8 cellular contexts compared by ENCODE assay signal in the genomic region with DNA sequence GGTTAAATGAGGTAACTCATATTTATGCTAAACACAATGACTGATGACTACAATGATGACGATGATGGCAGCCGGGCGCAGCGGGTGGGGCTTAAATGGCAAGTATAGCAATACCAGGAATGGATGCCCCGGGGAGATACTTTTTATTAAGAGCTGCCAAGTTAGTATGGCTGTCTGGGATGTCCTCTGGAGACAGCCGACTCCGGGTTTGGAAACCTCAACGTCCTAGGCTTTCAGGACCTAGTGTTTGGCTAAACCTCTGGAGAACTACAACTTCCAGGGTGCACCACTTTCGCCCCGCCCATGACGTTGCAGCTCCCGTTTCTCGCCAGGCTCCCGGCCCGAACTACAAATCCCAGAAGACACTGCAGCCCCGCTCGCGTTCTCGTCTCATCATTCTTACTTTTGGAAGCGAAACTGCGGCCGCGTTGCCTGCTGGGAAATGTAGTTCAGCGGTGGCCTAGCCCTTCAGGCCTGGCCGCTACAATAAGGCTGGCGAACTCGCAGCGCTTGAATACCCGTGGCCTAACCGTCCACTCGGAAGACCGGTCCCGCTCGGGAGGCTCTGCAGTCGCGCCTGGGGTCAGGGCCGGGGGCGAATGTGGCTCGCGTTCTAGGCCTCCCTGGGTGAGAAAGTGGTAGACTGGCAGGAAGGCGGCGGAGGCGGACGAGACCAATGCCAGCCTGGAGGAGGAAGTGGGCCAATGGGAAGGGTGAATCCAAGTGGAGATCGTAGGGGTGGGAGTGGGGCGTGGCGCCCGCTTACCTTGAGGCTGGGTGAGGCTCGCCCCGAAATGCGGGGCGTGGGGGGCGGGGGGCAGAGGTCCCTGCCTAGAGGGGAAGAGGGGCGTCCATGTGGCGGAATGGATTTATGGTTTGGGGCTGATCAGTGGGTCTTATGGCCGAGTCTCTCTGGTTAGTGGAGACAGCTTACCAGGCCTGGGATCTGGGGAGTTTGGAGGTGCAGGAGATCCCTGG. TPM values are rescaled to one million over a fixed set of nuclear protein-coding genes. Genes with fewer than 3 reads are reported as not detected.
DNase-seq lines count a peak whose midpoint lies in the region; ATAC-seq and TF ChIP-seq lines count a peak whose summit lies in the region.

A gene (plus strand): TSS at position 463 of the 978 bp plus-strand sequence. CDS start 2,221 bp downstream, outside the sequence.

- H3K18ac ChIP-seq in IMR-90 (ENCODE audit: low read depth, low read length): peak within 1 kb of the TSS; percentile 90

- in situ Hi-C loops in IMR-90 (cut with MboI; ENCODE audit: low sequenced_read_pairs): loop anchor here (25.0 kb wide), 1 partner anchor 200 kb away; no protein-coding TSS in a partner anchor

- TF ChIP-seq RAD21 in IMR-90 (IDR thresholded peaks at IDR 0.05; ENCODE audit: low read length): no peak

- 2% methylated on average over 11 of the region's 56 CpGs; no CpG with 5 or more reads in 1 of the 2 experiments for WGBS in IMR-90 (ENCODE audit: extremely low coverage in 2 of 2, insufficient read length in 1 of 2), 2 experiments

- H3K14ac ChIP-seq in IMR-90 (replicated peaks; ENCODE audit: low read depth, low read length): peak within 1 kb of the TSS; percentile 98

- no peak; the same call in 1 of the 2 replicates for TF ChIP-seq POLR2A in IMR-90 (IDR thresholded peaks at IDR 0.05; ENCODE audit: low read depth, low read length)

- H2BK120ac ChIP-seq in IMR-90 (ENCODE audit: low read depth, low read length): peak within 1 kb of the TSS; percentile 97

- no peak for TF ChIP-seq CTCF in IMR-90 (conservative IDR thresholded peaks at IDR 0.05; ENCODE audit: low read depth, low read length)

- H3K36me3 ChIP-seq in IMR-90 (ENCODE audit: control insufficient read depth, insufficient read depth, low read length): peaks cover 19% of the 10 kb centered on the region

- peak; percentile 91 for ATAC-seq in GM21528 (IDR thresholded peaks at IDR 0.05; ENCODE audit: low FRiP score, unreplicated experiment)
- peak; percentile 96 for ATAC-seq in IMR-90 (ENCODE audit: low read depth)

- peaks cover 6% of the 10 kb centered on the region; the same call in 1 of the 2 replicates for H3K9me1 ChIP-seq in IMR-90 (ENCODE audit: insufficient read depth, low read length)

- peak within 1 kb of the TSS; percentile 98 for H3K9ac ChIP-seq in IMR-90 (ENCODE audit: low read depth, low read length)

- peaks cover 13 to 28% of the 10 kb centered on the region in 2 experiments for H3K79me1 ChIP-seq in IMR-90 (ENCODE audit: low read depth in 1 of 2, low read length in 2 of 2)

- BruUV-seq in IMR-90 (replicated peaks; lab: Mats Ljungman, UMichigan): no TSS peak

- H3K9me3 ChIP-seq in IMR-90 (ENCODE audit: control insufficient read depth, insufficient read depth, low read length): no peaks in the 10 kb centered on the region

- H3K27me3 ChIP-seq in IMR-90 (ENCODE audit: control insufficient read depth, insufficient read depth, low read length): no peaks in the 10 kb centered on the region

- H3K4ac ChIP-seq in IMR-90 (ENCODE audit: low read depth, low read length): peak within 1 kb of the TSS; percentile 98

- H2AK5ac ChIP-seq in IMR-90 (ENCODE audit: low read depth, low read length): peak within 1 kb of the TSS; percentile 85

- intact Hi-C loops in IMR-90 (cut with micrococcal nuclease): loop anchor here (1.0 kb wide), 1 partner anchor 40 kb away; a partner anchor contains a TSS

- peak within 1 kb of the TSS; percentile 96 for H4K5ac ChIP-seq in IMR-90 (ENCODE audit: low read depth, low read length)

- no peaks in the 10 kb centered on the region for H4K20me1 ChIP-seq in IMR-90 (ENCODE audit: insufficient read depth, low read length)

- CTCF ChIA-PET in IMR-90 (lab: Yijun Ruan, JAX): no interaction called here

- peak within 1 kb of the TSS; percentile 99 for H2BK5ac ChIP-seq in IMR-90 (ENCODE audit: low read depth, low read length, poor library complexity, severe bottlenecking)

- H3K27ac ChIP-seq in IMR-90 (ENCODE audit: insufficient read depth, low read length): peak within 1 kb of the TSS; percentile 99

- H3K4me2 ChIP-seq in IMR-90 (ENCODE audit: low read depth, low read length): peak within 1 kb of the TSS; percentile 98

- H2AFZ ChIP-seq in IMR-90 (replicated peaks; ENCODE audit: low read length, poor library complexity): peak within 1 kb of the TSS; percentile 99

- H4K91ac ChIP-seq in IMR-90 (ENCODE audit: insufficient read depth, low read depth, low read length): peak within 1 kb of the TSS; percentile 97

- H2BK20ac ChIP-seq in IMR-90 (ENCODE audit: low read depth, low read length): peak within 1 kb of the TSS; percentile 54

- H3K4me1 ChIP-seq in IMR-90 (ENCODE audit: control insufficient read depth, insufficient read depth, low read length): peaks cover 2% of the 10 kb centered on the region; the same call in 1 of the 2 replicates

- dilution Hi-C loops in IMR-90 (cut with HindIII; ENCODE audit: low sequenced_read_pairs, unreplicated experiment): no loop called here

- peak within 1 kb of the TSS; percentile 66 for H3K4me3 ChIP-seq in IMR-90 (ENCODE audit: insufficient read depth, low read depth, low read length)

- POLR2A ChIA-PET in IMR-90 (lab: Charles Lee; ENCODE audit: unreplicated experiment): no interaction called here

- peak within 1 kb of the TSS; percentile 63 to 98 for H4K8ac ChIP-seq in IMR-90 (ENCODE audit: low read depth in 2 of 2, low read length in 2 of 2)

- peak within 1 kb of the TSS; percentile 95 for H2AK9ac ChIP-seq in IMR-90 (replicated peaks; ENCODE audit: low read depth, low read length, poor library complexity)

- peak within 1 kb of the TSS; percentile 97 for H3K56ac ChIP-seq in IMR-90 (ENCODE audit: extremely low read depth, insufficient read depth, low read length)

- DNase-seq in DMS 273 (lab: John Stamatoyannopoulos, UW; ENCODE audit: unreplicated experiment) (peak; percentile 99), IMR-90 (peak; percentile 97), OCI-M1 (lab: John Stamatoyannopoulos, UW) (peak; percentile 99), activated T-cell treated with anti-CD3 and anti-CD28 coated beads for 24 hours (ENCODE audit: low read depth) (peak; percentile 98), epidermal melanocyte (ENCODE audit: insufficient read length, low spot score) (peak; percentile 82), middle frontal gyrus (ENCODE audit: extremely low spot score, low spot score) (peak; percentile 99)
- peak; percentile 95 to 98 for DNase-seq in stimulated activated CD8-positive, alpha-beta memory T cell treated with anti-CD3 and anti-CD28 coated beads, Interleukin-2, amount 100 ng/mL, for 48 hours (ENCODE audit: low read depth in 2 of 2)

- H2BK15ac ChIP-seq in IMR-90 (ENCODE audit: low read depth, low read length): peak within 1 kb of the TSS; percentile 86; the same call in 1 of the 3 replicates

- H3K23ac ChIP-seq in IMR-90 (ENCODE audit: low read depth, low read length): peak within 1 kb of the TSS; percentile 91

TF ChIP-seq in IMR-90, 13 proteins besides CTCF, POLR2A, EP300 and RAD21:
- peak; percentile 63; the same call in 1 of the 2 replicates for TF ChIP-seq MAZ (IDR thresholded peaks at IDR 0.05; ENCODE audit: borderline replicate concordance, low read depth, low read length)
- TF ChIP-seq BHLHE40 (IDR thresholded peaks at IDR 0.05; ENCODE audit: low read depth, low read length): peak; percentile 92
- TF ChIP-seq, protein P1, sequence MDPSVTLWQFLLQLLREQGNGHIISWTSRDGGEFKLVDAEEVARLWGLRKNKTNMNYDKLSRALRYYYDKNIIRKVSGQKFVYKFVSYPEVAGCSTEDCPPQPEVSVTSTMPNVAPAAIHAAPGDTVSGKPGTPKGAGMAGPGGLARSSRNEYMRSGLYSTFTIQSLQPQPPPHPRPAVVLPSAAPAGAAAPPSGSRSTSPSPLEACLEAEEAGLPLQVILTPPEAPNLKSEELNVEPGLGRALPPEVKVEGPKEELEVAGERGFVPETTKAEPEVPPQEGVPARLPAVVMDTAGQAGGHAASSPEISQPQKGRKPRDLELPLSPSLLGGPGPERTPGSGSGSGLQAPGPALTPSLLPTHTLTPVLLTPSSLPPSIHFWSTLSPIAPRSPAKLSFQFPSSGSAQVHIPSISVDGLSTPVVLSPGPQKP (IDR thresholded peaks at IDR 0.05; ENCODE audit: borderline replicate concordance, low read depth, low read length): no peak
- peak; percentile 34; the same call in 1 of the 2 replicates for TF ChIP-seq NFE2L2 (IDR thresholded peaks at IDR 0.05; ENCODE audit: low read depth, low read length)
- TF ChIP-seq, protein P2, sequence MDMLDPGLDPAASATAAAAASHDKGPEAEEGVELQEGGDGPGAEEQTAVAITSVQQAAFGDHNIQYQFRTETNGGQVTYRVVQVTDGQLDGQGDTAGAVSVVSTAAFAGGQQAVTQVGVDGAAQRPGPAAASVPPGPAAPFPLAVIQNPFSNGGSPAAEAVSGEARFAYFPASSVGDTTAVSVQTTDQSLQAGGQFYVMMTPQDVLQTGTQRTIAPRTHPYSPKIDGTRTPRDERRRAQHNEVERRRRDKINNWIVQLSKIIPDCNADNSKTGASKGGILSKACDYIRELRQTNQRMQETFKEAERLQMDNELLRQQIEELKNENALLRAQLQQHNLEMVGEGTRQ (IDR thresholded peaks at IDR 0.05; ENCODE audit: low read depth, low read length): no peak
- no peak for TF ChIP-seq CEBPB (IDR thresholded peaks at IDR 0.05; ENCODE audit: low read depth, low read length)
- no peak for TF ChIP-seq MXI1 (IDR thresholded peaks at IDR 0.05; ENCODE audit: borderline replicate concordance, low read depth, low read length)

RNA-seq across cellular contexts. Expression of the gene that starts here (rescaled TPM):
- total RNA-seq in IMR-90 (2012; rRNA removed): 10.8 and 13.6 TPM in 2 replicates
- polyA plus RNA-seq in IMR-90 (2012; rRNA removed): 21.0 and 21.4 TPM in 2 replicates
- polyA plus RNA-seq in IMR-90 (2012; cell fraction: cytosol; rRNA removed): 14.4 and 15.5 TPM in 2 replicates
- polyA plus RNA-seq in IMR-90 (2012; cell fraction: nucleus; rRNA removed; ENCODE audit: low replicate concordance): 11.3 and 15.5 TPM in 2 replicates

Comparison
In these comparisons a context has a peak if more than half of its experiments do, and no peak if none do; other contexts are left out.
1. Peak in every context shown above with its lines: DNase-seq, ATAC-seq, H3K4me3 ChIP-seq and H3K27ac ChIP-seq.